14 cellular contexts compared by ENCODE assay signal in the genomic region with DNA sequence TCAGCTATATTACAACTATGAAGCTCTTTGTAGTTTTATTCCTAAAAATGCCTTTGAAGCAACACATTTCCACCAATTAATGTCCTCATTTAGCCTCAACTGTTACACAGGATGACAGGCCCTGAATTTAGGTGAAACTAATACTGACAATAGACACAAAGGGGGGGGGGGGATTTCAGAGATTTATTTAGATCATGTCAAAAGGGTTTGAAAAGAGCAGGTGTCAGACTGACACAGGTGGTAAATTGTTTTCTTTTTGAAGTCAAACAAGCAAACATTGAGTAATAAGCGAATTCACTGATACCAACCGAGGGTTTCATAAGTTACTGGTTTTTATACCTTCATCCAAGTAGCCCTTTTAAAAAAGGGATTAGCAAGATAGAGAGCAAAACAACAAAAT. TPM values are rescaled to one million over a fixed set of nuclear protein-coding genes. Genes with fewer than 3 reads are reported as not detected.
DNase-seq lines count a peak whose midpoint lies in the region; ATAC-seq, FAIRE-seq and TF ChIP-seq lines count a peak whose summit lies in the region.
"Had no signal": no experiment of that assay in that cellular context is flagged by ENCODE, and none has a peak within 500 bp of the region (broad histone marks: within the 10 kb centered on the region; RNA-seq: fewer than 3 reads in every experiment).

No MANE protein-coding gene starts in this region.

- H3K9me3 ChIP-seq in naive thymus-derived CD4-positive, alpha-beta T cell (ENCODE audit: control insufficient read depth in 2 of 3, low read length in 3 of 3), result no peaks in the 10 kb centered on the region
- H3K9me3 ChIP-seq in Peyer's patch, result no peaks in the 10 kb centered on the region
- H3K9me3 ChIP-seq: right atrium auricular region had no signal

- H3K4me1 ChIP-seq in naive thymus-derived CD4-positive, alpha-beta T cell (ENCODE audit: control insufficient read depth in 2 of 2, insufficient read depth in 2 of 2, low read length in 2 of 2), result peaks cover 90 to 91% of the 10 kb centered on the region in 2 donors
- H3K4me1 ChIP-seq in Peyer's patch, result peaks cover 0 to 53% (median 19%) of the 10 kb centered on the region in 4 donors

- ATAC-seq in naive thymus-derived CD4-positive, alpha-beta T cell, result no peak
- ATAC-seq: activated naive CD4-positive, alpha-beta T cell treated with anti-CD3 and anti-CD28 coated beads, Interleukin-2, amount 50 U/mL, for 72 hours had no signal

- H3K27ac ChIP-seq in naive thymus-derived CD4-positive, alpha-beta T cell (ENCODE audit: low read depth, low read length), result peak overlapping the region; percentile 12
- no peak overlapping the region for H3K27ac ChIP-seq in Peyer's patch
- H3K27ac ChIP-seq: HL-60, right atrium auricular region had no signal

- no peaks in the 10 kb centered on the region for H3K27me3 ChIP-seq in naive thymus-derived CD4-positive, alpha-beta T cell (ENCODE audit: control insufficient read depth in 2 of 2, insufficient read depth in 2 of 2, low read length in 2 of 2)
- H3K27me3 ChIP-seq in Peyer's patch, result no peaks in the 10 kb centered on the region
- H3K27me3 ChIP-seq: right atrium auricular region had no signal

- H3K27ac Mint-ChIP-seq in naive thymus-derived CD4-positive, alpha-beta T cell, result peak overlapping the region in 8 of 9 donors; percentile 11 to 80 (median 66)
- no peak overlapping the region for H3K27ac Mint-ChIP-seq in activated T-helper 2 cell treated with anti-CD3 and anti-CD28 coated beads, Interferon-gamma antibody, Interleukin-2, Interleukin-4, amounts not matched to agents 10 μg/mL and 5 μg/mL and 100 μg/mL, durations not matched to agents 14 hours and 24 hours and 36 hours
- H3K27ac Mint-ChIP-seq: T-helper 2 cell treated with Interferon-gamma antibody and Interleukin-4, amounts not matched to agents 5 μg/mL and 100 μg/mL, for 36 hours had no signal

- TF ChIP-seq POLR2A in H54 (IDR thresholded peaks at IDR 0.05; ENCODE audit: low read depth, low read length) (no peak), Peyer's patch (IDR thresholded peaks at IDR 0.05) (no peak)

- intact Hi-C loops in naive thymus-derived CD4-positive, alpha-beta T cell (cut with micrococcal nuclease), result loop anchor here (2.0 to 5.0 kb wide), 2 partner anchors 16 to 40 kb away; a partner anchor contains a TSS
- intact Hi-C loops in activated T-helper 2 cell treated with anti-CD3 and anti-CD28 coated beads, Interferon-gamma antibody, Interleukin-2, Interleukin-4, amounts not matched to agents 10 μg/mL and 5 μg/mL and 100 μg/mL, durations not matched to agents 14 hours and 24 hours and 36 hours (cut with micrococcal nuclease), result no loop called here

- H3K4me3 ChIP-seq in naive thymus-derived CD4-positive, alpha-beta T cell (ENCODE audit: low read length), result no peak overlapping the region
- H3K4me3 ChIP-seq in Peyer's patch, result no peak overlapping the region
- H3K4me3 ChIP-seq: right atrium auricular region had no signal

- POLR2A ChIA-PET in naive thymus-derived CD4-positive, alpha-beta T cell (lab: Charles Lee), result interaction anchor here (0.8 to 1.6 kb wide), 4 partner anchors 9 to 21 kb away, joined by 3 to 4 read pairs (median 4); no protein-coding TSS in a partner anchor

- peaks cover 77 to 100% (median 94%) of the 10 kb centered on the region in 7 donors for H3K4me1 Mint-ChIP-seq in naive thymus-derived CD4-positive, alpha-beta T cell
- peaks cover 64% of the 10 kb centered on the region for H3K4me1 Mint-ChIP-seq in activated T-helper 2 cell treated with anti-CD3 and anti-CD28 coated beads, Interferon-gamma antibody, Interleukin-2, Interleukin-4, amounts not matched to agents 10 μg/mL and 5 μg/mL and 100 μg/mL, durations not matched to agents 14 hours and 24 hours and 36 hours (ENCODE audit: low read depth)

- H3K36me3 Mint-ChIP-seq in naive thymus-derived CD4-positive, alpha-beta T cell, result peaks cover 4 to 18% (median 5%) of the 10 kb centered on the region in 5 donors
- peaks cover 34% of the 10 kb centered on the region for H3K36me3 Mint-ChIP-seq in activated T-helper 2 cell treated with anti-CD3 and anti-CD28 coated beads, Interferon-gamma antibody, Interleukin-2, Interleukin-4, amounts not matched to agents 10 μg/mL and 5 μg/mL and 100 μg/mL, durations not matched to agents 14 hours and 24 hours and 36 hours (ENCODE audit: low read depth)

- peaks cover 0 to 1% (median 0%) of the 10 kb centered on the region in 11 donors for H3K9me3 Mint-ChIP-seq in naive thymus-derived CD4-positive, alpha-beta T cell
- no peaks in the 10 kb centered on the region for H3K9me3 Mint-ChIP-seq in activated T-helper 2 cell treated with anti-CD3 and anti-CD28 coated beads, Interferon-gamma antibody, Interleukin-2, Interleukin-4, amounts not matched to agents 10 μg/mL and 5 μg/mL and 100 μg/mL, durations not matched to agents 14 hours and 24 hours and 36 hours
- H3K9me3 Mint-ChIP-seq: activated naive CD4-positive, alpha-beta T cell treated with anti-CD3 and anti-CD28 coated beads, Interleukin-2, amount 50 U/mL, for 72 hours; T-helper 2 cell treated with Interferon-gamma antibody and Interleukin-4, amounts not matched to agents 5 μg/mL and 100 μg/mL, for 36 hours had no signal

- peak overlapping the region in 8 of 10 donors; percentile 36 to 72 (median 52) for H3K4me3 Mint-ChIP-seq in naive thymus-derived CD4-positive, alpha-beta T cell
- no peak overlapping the region for H3K4me3 Mint-ChIP-seq in activated T-helper 2 cell treated with anti-CD3 and anti-CD28 coated beads, Interferon-gamma antibody, Interleukin-2, Interleukin-4, amounts not matched to agents 10 μg/mL and 5 μg/mL and 100 μg/mL, durations not matched to agents 14 hours and 24 hours and 36 hours (ENCODE audit: low read depth)
- H3K4me3 Mint-ChIP-seq: T-helper 2 cell treated with Interferon-gamma antibody and Interleukin-4, amounts not matched to agents 5 μg/mL and 100 μg/mL, for 36 hours had no signal

- DNase-seq in COR-L47 (lab: John Stamatoyannopoulos, UW) (peak; percentile 28), H54 (ENCODE audit: insufficient read length, low spot score) (no peak), SHP77 (lab: John Stamatoyannopoulos, UW) (peak; percentile 57 to 69), OCI-M2 (lab: John Stamatoyannopoulos, UW; ENCODE audit: unreplicated experiment) (no peak), Peyer's patch (no peak)
- no peak for DNase-seq in naive thymus-derived CD4-positive, alpha-beta T cell
- DNase-seq in activated T-helper 2 cell treated with anti-CD3 and anti-CD28 coated beads, Interferon-gamma antibody, Interleukin-2, Interleukin-4, amounts not matched to agents 10 μg/mL and 5 μg/mL and 100 μg/mL, durations not matched to agents 14 hours and 24 hours and 36 hours (ENCODE audit: low spot score), result no peak
- DNase-seq: activated CD4-positive, alpha-beta T cell treated with anti-CD3 and anti-CD28 coated beads, Interleukin-2, amount 50 U/mL, for 48 hours; midbrain; substantia nigra had no signal

- FAIRE-seq in H54 (lab: Jason Lieb, UNC), result peak; percentile 80

- TF ChIP-seq CTCF in Peyer's patch (IDR thresholded peaks at IDR 0.05), result no peak

- H3K36me3 ChIP-seq in naive thymus-derived CD4-positive, alpha-beta T cell (ENCODE audit: control insufficient read depth in 2 of 3, insufficient read depth in 3 of 3, low read length in 3 of 3), result no peaks in the 10 kb centered on the region
- no peaks in the 10 kb centered on the region for H3K36me3 ChIP-seq in Peyer's patch
- H3K36me3 ChIP-seq: right atrium auricular region had no signal

- CTCF ChIA-PET in naive thymus-derived CD4-positive, alpha-beta T cell (lab: Charles Lee), result no interaction called here

- H3K27me3 Mint-ChIP-seq in naive thymus-derived CD4-positive, alpha-beta T cell, result no peaks in the 10 kb centered on the region
- no peaks in the 10 kb centered on the region for H3K27me3 Mint-ChIP-seq in activated T-helper 2 cell treated with anti-CD3 and anti-CD28 coated beads, Interferon-gamma antibody, Interleukin-2, Interleukin-4, amounts not matched to agents 10 μg/mL and 5 μg/mL and 100 μg/mL, durations not matched to agents 14 hours and 24 hours and 36 hours (ENCODE audit: low read depth)

RNA-seq across cellular contexts. Expression of a gene that starts 40.8 kb away (rescaled TPM):
- total RNA-seq in naive thymus-derived CD4-positive, alpha-beta T cell, result 100 to 1,000 TPM; 121 to 230 (median 202) TPM
- polyA plus RNA-seq in naive thymus-derived CD4-positive, alpha-beta T cell, result 10 to 100 TPM; 17.4 to 24.0 TPM
- total RNA-seq in activated T-helper 2 cell treated with anti-CD3 and anti-CD28 coated beads, Interferon-gamma antibody, Interleukin-2, Interleukin-4, amounts not matched to agents 10 μg/mL and 5 μg/mL and 100 μg/mL, durations not matched to agents 14 hours and 24 hours and 36 hours, result 91.5 and 93.9 TPM in 2 replicates
- total RNA-seq in Peyer's patch, result 100 to 1,000 TPM in 3 of 4 donors, 10 to 100 TPM in 1; 97.6 to 328 (median 141) TPM

Comparison
In these comparisons a context has a peak if more than half of its experiments do, and no peak if none do; other contexts are left out.
1. DNase-seq: peak in COR-L47 (single experiment) and SHP77 (2 of 2); none in H54 (single experiment), naive thymus-derived CD4-positive, alpha-beta T cell (0 of 9), OCI-M2 (single experiment), activated T-helper 2 cell treated with anti-CD3 and anti-CD28 coated beads, Interferon-gamma antibody, Interleukin-2, Interleukin-4, amounts not matched to agents 10 μg/mL and 5 μg/mL and 100 μg/mL, durations not matched to agents 14 hours and 24 hours and 36 hours (single experiment) and Peyer's patch (0 of 3).